Comparison of ENCODE assay signal across 3 cellular contexts in the genomic region with DNA sequence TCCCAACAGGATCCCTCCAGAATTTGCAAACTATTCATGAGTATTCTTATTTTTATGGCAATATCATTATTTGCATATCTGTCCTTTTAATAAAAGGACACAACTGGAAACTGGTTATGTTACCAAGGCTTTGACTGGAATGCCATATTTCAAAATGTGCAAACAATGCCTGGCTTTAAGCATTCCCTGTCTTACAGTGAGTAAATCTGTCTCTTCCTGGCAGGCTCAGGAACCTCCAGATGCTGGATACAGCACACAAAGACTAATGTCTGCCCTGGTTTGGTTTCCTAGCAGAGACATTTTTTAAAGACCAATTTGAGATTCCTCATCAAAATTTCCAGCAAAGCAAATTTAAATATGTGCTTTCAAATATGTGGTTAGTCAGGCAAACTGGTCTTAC.
TF ChIP-seq lines count a peak whose summit lies in the region.

No MANE protein-coding gene starts in this region.

TF ChIP-seq in SK-N-SH treated with all-trans-retinoic acid at 6 μM for 48 hours, 23 proteins besides CTCF, POLR2A, EP300 and RAD21 (continued from another document):
- TF ChIP-seq, protein P1, sequence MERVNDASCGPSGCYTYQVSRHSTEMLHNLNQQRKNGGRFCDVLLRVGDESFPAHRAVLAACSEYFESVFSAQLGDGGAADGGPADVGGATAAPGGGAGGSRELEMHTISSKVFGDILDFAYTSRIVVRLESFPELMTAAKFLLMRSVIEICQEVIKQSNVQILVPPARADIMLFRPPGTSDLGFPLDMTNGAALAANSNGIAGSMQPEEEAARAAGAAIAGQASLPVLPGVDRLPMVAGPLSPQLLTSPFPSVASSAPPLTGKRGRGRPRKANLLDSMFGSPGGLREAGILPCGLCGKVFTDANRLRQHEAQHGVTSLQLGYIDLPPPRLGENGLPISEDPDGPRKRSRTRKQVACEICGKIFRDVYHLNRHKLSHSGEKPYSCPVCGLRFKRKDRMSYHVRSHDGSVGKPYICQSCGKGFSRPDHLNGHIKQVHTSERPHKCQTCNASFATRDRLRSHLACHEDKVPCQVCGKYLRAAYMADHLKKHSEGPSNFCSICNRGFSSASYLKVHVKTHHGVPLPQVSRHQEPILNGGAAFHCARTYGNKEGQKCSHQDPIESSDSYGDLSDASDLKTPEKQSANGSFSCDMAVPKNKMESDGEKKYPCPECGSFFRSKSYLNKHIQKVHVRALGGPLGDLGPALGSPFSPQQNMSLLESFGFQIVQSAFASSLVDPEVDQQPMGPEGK (CRISPR knock-in tag; IDR thresholded peaks at IDR 0.05; ENCODE audit: borderline replicate concordance) = no peak

TF ChIP-seq in SK-N-SH, 30 proteins besides CTCF, POLR2A, EP300 and RAD21 (continued from another document):
- TF ChIP-seq, protein P2, sequence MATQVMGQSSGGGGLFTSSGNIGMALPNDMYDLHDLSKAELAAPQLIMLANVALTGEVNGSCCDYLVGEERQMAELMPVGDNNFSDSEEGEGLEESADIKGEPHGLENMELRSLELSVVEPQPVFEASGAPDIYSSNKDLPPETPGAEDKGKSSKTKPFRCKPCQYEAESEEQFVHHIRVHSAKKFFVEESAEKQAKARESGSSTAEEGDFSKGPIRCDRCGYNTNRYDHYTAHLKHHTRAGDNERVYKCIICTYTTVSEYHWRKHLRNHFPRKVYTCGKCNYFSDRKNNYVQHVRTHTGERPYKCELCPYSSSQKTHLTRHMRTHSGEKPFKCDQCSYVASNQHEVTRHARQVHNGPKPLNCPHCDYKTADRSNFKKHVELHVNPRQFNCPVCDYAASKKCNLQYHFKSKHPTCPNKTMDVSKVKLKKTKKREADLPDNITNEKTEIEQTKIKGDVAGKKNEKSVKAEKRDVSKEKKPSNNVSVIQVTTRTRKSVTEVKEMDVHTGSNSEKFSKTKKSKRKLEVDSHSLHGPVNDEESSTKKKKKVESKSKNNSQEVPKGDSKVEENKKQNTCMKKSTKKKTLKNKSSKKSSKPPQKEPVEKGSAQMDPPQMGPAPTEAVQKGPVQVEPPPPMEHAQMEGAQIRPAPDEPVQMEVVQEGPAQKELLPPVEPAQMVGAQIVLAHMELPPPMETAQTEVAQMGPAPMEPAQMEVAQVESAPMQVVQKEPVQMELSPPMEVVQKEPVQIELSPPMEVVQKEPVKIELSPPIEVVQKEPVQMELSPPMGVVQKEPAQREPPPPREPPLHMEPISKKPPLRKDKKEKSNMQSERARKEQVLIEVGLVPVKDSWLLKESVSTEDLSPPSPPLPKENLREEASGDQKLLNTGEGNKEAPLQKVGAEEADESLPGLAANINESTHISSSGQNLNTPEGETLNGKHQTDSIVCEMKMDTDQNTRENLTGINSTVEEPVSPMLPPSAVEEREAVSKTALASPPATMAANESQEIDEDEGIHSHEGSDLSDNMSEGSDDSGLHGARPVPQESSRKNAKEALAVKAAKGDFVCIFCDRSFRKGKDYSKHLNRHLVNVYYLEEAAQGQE (IDR thresholded peaks at IDR 0.05; ENCODE audit: low read depth, low read length) = no peak
- no peak for TF ChIP-seq ELF1 (IDR thresholded peaks at IDR 0.05)
- TF ChIP-seq, protein P3, sequence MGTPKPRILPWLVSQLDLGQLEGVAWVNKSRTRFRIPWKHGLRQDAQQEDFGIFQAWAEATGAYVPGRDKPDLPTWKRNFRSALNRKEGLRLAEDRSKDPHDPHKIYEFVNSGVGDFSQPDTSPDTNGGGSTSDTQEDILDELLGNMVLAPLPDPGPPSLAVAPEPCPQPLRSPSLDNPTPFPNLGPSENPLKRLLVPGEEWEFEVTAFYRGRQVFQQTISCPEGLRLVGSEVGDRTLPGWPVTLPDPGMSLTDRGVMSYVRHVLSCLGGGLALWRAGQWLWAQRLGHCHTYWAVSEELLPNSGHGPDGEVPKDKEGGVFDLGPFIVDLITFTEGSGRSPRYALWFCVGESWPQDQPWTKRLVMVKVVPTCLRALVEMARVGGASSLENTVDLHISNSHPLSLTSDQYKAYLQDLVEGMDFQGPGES (IDR thresholded peaks at IDR 0.05; ENCODE audit: low read depth, low read length) = no peak

TF ChIP-seq in WTC11, 78 proteins besides CTCF, POLR2A, EP300 and RAD21 (continued from another document):
- TF ChIP-seq, protein P4, sequence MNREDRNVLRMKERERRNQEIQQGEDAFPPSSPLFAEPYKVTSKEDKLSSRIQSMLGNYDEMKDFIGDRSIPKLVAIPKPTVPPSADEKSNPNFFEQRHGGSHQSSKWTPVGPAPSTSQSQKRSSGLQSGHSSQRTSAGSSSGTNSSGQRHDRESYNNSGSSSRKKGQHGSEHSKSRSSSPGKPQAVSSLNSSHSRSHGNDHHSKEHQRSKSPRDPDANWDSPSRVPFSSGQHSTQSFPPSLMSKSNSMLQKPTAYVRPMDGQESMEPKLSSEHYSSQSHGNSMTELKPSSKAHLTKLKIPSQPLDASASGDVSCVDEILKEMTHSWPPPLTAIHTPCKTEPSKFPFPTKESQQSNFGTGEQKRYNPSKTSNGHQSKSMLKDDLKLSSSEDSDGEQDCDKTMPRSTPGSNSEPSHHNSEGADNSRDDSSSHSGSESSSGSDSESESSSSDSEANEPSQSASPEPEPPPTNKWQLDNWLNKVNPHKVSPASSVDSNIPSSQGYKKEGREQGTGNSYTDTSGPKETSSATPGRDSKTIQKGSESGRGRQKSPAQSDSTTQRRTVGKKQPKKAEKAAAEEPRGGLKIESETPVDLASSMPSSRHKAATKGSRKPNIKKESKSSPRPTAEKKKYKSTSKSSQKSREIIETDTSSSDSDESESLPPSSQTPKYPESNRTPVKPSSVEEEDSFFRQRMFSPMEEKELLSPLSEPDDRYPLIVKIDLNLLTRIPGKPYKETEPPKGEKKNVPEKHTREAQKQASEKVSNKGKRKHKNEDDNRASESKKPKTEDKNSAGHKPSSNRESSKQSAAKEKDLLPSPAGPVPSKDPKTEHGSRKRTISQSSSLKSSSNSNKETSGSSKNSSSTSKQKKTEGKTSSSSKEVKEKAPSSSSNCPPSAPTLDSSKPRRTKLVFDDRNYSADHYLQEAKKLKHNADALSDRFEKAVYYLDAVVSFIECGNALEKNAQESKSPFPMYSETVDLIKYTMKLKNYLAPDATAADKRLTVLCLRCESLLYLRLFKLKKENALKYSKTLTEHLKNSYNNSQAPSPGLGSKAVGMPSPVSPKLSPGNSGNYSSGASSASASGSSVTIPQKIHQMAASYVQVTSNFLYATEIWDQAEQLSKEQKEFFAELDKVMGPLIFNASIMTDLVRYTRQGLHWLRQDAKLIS (CRISPR knock-in tag; IDR thresholded peaks at IDR 0.05; ENCODE audit: borderline replicate concordance) = no peak
- TF ChIP-seq ZNF423 (CRISPR knock-in tag; IDR thresholded peaks at IDR 0.05) = no peak
TF ChIP-seq in WTC11: peak in this region for 0.
